Comparison of ENCODE assay signal across 9 cellular contexts in genomic region chr19:46372901-46373572, GRCh38. TPM values are rescaled to one million over a fixed set of nuclear protein-coding genes. Genes with fewer than 3 reads are reported as not detected.
DNase-seq lines count a peak whose midpoint lies in the region; ATAC-seq and TF ChIP-seq lines count a peak whose summit lies in the region.
"Had no signal": no experiment of that assay in that cellular context is flagged by ENCODE, and none has a peak within 500 bp of the region (broad histone marks: within the 10 kb centered on the region; RNA-seq: fewer than 3 reads in every experiment).

No MANE protein-coding gene starts in this region.

- peaks cover 25% of the 10 kb centered on the region for H3K36me3 Mint-ChIP-seq in activated CD8-positive, alpha-beta T cell treated with anti-CD3 and anti-CD28 coated beads, Interleukin-2, amount 10 ng/mL, durations not matched to agents 7 days and 5 days (ENCODE audit: low read depth)

- no peak overlapping the region for H3K4me3 Mint-ChIP-seq in activated CD8-positive, alpha-beta T cell treated with anti-CD3 and anti-CD28 coated beads, Interleukin-2, amount 10 ng/mL, durations not matched to agents 7 days and 5 days

- H3K36me3 ChIP-seq in brain microvascular endothelial cell (replicated peaks): peaks cover 15% of the 10 kb centered on the region

- DNase-seq in AG04449 (ENCODE audit: low read depth, low spot score): no peak
- DNase-seq in HPDE6-E6E7 (ENCODE audit: extremely low spot score): peak; percentile 35
- peak; percentile 18 for DNase-seq in brain microvascular endothelial cell
- peak; percentile 44 for DNase-seq in left lobe of liver (ENCODE audit: low spot score)
- no peak for DNase-seq in activated CD8-positive, alpha-beta T cell treated with anti-CD3 and anti-CD28 coated beads, Interleukin-2, amount 10 ng/mL, durations not matched to agents 7 days and 5 days
- DNase-seq: NCI-H1048 had no signal

- no peaks in the 10 kb centered on the region for H3K27me3 ChIP-seq in brain microvascular endothelial cell (replicated peaks)

- ATAC-seq in left lobe of liver: no peak
- ATAC-seq in activated CD8-positive, alpha-beta T cell treated with anti-CD3 and anti-CD28 coated beads, Interleukin-2, amount 10 ng/mL, durations not matched to agents 7 days and 5 days: no peak
- ATAC-seq in GM21619 (IDR thresholded peaks at IDR 0.05; ENCODE audit: unreplicated experiment): no peak
- no peak for ATAC-seq in HG03196 (IDR thresholded peaks at IDR 0.05; ENCODE audit: unreplicated experiment)
- ATAC-seq in GM19395 (IDR thresholded peaks at IDR 0.05; ENCODE audit: unreplicated experiment): no peak

- H3K4me3 ChIP-seq in AG04449 (ENCODE audit: low read depth, low read length): no peak overlapping the region
- no peak overlapping the region for H3K4me3 ChIP-seq in brain microvascular endothelial cell (ENCODE audit: low read depth, low read length)

- no peak overlapping the region for H3K27ac Mint-ChIP-seq in activated CD8-positive, alpha-beta T cell treated with anti-CD3 and anti-CD28 coated beads, Interleukin-2, amount 10 ng/mL, durations not matched to agents 7 days and 5 days

- H3K9me3 Mint-ChIP-seq in activated CD8-positive, alpha-beta T cell treated with anti-CD3 and anti-CD28 coated beads, Interleukin-2, amount 10 ng/mL, durations not matched to agents 7 days and 5 days (ENCODE audit: insufficient read depth): no peaks in the 10 kb centered on the region

- H3K27ac ChIP-seq in brain microvascular endothelial cell: peak overlapping the region; percentile 80

- H3K4me1 Mint-ChIP-seq in activated CD8-positive, alpha-beta T cell treated with anti-CD3 and anti-CD28 coated beads, Interleukin-2, amount 10 ng/mL, durations not matched to agents 7 days and 5 days (ENCODE audit: low read depth): peaks cover 16% of the 10 kb centered on the region

- in situ Hi-C loops in brain microvascular endothelial cell (cut with HindIII; ENCODE audit: low pct_ligation_motif_present, low sequenced_read_pairs): no loop called here

- CTCF ChIA-PET in AG04449 (lab: Yijun Ruan, JAX): interaction anchor here (0.8 to 1.9 kb wide), 12 partner anchors 8 to 93 kb away, joined by 3 to 8 read pairs (median 4); partner anchors contain the start of gene PPP5C
- CTCF ChIA-PET in activated CD8-positive, alpha-beta T cell treated with anti-CD3 and anti-CD28 coated beads, Interleukin-2, amount 10 ng/mL, durations not matched to agents 7 days and 5 days (lab: Charles Lee): interaction anchor here (1.5 to 2.3 kb wide), 3 partner anchors 15 to 25 kb away, joined by 3 to 10 read pairs (median 5); no protein-coding TSS in a partner anchor

- H3K27me3 Mint-ChIP-seq in activated CD8-positive, alpha-beta T cell treated with anti-CD3 and anti-CD28 coated beads, Interleukin-2, amount 10 ng/mL, durations not matched to agents 7 days and 5 days (ENCODE audit: low read depth): no peaks in the 10 kb centered on the region

- POLR2A ChIA-PET in AG04449 (lab: Yijun Ruan, JAX): no interaction called here
- POLR2A ChIA-PET in activated CD8-positive, alpha-beta T cell treated with anti-CD3 and anti-CD28 coated beads, Interleukin-2, amount 10 ng/mL, durations not matched to agents 7 days and 5 days (lab: Charles Lee): no interaction called here

- TF ChIP-seq CTCF in AG04449 (IDR thresholded peaks at IDR 0.05; ENCODE audit: insufficient read depth, low read length, missing control alignments): peak; percentile 41
- TF ChIP-seq CTCF in brain microvascular endothelial cell (IDR thresholded peaks at IDR 0.05; ENCODE audit: low read depth, low read length, missing control alignments): peak; percentile 69

RNA-seq across cellular contexts. Expression of gene PPP5C, which starts 26.1 kb away (rescaled TPM):
- 35.5 TPM for total RNA-seq in left lobe of liver
- 100 to 1,000 TPM; 118 to 126 TPM for total RNA-seq in activated CD8-positive, alpha-beta T cell treated with anti-CD3 and anti-CD28 coated beads, Interleukin-2, amount 10 ng/mL, durations not matched to agents 7 days and 5 days

RNA-seq across cellular contexts. Expression of gene CCDC8, which starts 40.3 kb away (rescaled TPM):
- total RNA-seq in left lobe of liver: 0.55 TPM
- not detected for total RNA-seq in activated CD8-positive, alpha-beta T cell treated with anti-CD3 and anti-CD28 coated beads, Interleukin-2, amount 10 ng/mL, durations not matched to agents 7 days and 5 days

RNA-seq across cellular contexts. Expression of gene PNMA8C, which starts 55.7 kb away (rescaled TPM):
- total RNA-seq in left lobe of liver: not detected
- total RNA-seq in activated CD8-positive, alpha-beta T cell treated with anti-CD3 and anti-CD28 coated beads, Interleukin-2, amount 10 ng/mL, durations not matched to agents 7 days and 5 days: under 1 TPM in 1 of 2 experiments, not detected in 1; 0.08 TPM

Comparison
In these comparisons a context has a peak if more than half of its experiments do, and no peak if none do; other contexts are left out.
1. DNase-seq: peak in HPDE6-E6E7 (single experiment), brain microvascular endothelial cell (single experiment) and left lobe of liver (single experiment); none in AG04449 (single experiment) and activated CD8-positive, alpha-beta T cell treated with anti-CD3 and anti-CD28 coated beads, Interleukin-2, amount 10 ng/mL, durations not matched to agents 7 days and 5 days (single experiment).